In the genomic region with DNA sequence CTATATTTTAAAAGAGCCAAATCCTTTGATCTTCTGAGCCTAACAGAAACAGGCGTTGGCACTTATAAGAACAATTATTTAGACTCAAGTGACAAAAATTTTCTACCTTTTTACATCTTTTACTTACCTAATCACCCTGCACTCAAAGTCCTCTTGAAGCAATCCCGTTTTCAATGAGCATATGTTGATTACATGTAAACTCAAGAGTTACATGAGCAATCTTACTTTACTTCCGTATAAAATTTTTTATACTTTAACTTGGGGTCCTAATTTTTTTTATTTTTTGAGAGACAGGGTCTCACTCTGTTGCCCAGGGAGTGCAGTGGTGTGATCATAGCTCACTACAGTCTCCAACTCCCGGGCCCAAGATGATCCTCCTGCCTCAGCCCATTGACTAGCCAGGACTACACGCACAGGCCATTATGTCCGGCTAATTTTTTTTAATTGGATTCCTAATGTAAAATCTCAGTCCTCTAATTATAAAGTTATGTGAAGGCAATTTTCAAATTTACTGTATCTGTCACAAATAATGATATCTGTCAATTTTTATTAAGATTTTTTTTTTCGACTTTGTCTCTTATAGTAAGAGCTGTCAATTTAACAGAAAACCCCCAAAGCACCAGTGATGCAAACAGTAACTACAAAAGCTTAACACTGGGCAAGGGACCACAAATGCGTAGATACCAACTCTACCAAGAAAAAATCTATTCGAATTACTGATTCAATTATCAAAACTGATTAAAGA, we compare ENCODE assay signal across 8 cellular contexts. TPM values are rescaled to one million over a fixed set of nuclear protein-coding genes. Genes with fewer than 3 reads are reported as not detected.
DNase-seq lines count a peak whose midpoint lies in the region; ATAC-seq and TF ChIP-seq lines count a peak whose summit lies in the region.

No MANE protein-coding gene starts in this region.

- no peaks in the 10 kb centered on the region for H3K9me3 ChIP-seq in CD4-positive, CD25-positive, alpha-beta regulatory T cell (ENCODE audit: control insufficient read depth in 2 of 2, low read length in 2 of 2)

- peaks cover 26% of the 10 kb centered on the region for H3K27me3 Mint-ChIP-seq in CD4-positive, CD25-positive, alpha-beta regulatory T cell
- H3K27me3 Mint-ChIP-seq in neural crest cell (ENCODE audit: low read depth): peaks cover 14% of the 10 kb centered on the region

- no peak for DNase-seq in CD4-positive, CD25-positive, alpha-beta regulatory T cell
- DNase-seq in NCI-H69 (lab: John Stamatoyannopoulos, UW) (peak; percentile 13), dorsolateral prefrontal cortex (no peak), neural crest cell (ENCODE audit: low read depth, low spot score) (no peak), germinal center (ENCODE audit: low spot score) (no peak), LoVo (ENCODE audit: low spot score) (no peak), RPMI8226 (no peak)

- H3K4me3 Mint-ChIP-seq in CD4-positive, CD25-positive, alpha-beta regulatory T cell: peak overlapping the region; percentile 97 to 99 (median 98)
- peak overlapping the region; percentile 97 for H3K4me3 Mint-ChIP-seq in neural crest cell

- intact Hi-C loops in dorsolateral prefrontal cortex (cut with DNase I): no loop called here

- TF ChIP-seq CTCF in dorsolateral prefrontal cortex (IDR thresholded peaks at IDR 0.05 in 54 of 56, conservative IDR thresholded peaks at IDR 0.05 in 2 of 56; ENCODE audit: low read depth in 1 of 56, partially characterized antibody in 56 of 56) (peak in 1 of 56 donors; percentile 3), neural crest cell (conservative IDR thresholded peaks at IDR 0.05) (no peak)

- peaks cover 16% of the 10 kb centered on the region for H3K36me3 ChIP-seq in CD4-positive, CD25-positive, alpha-beta regulatory T cell (ENCODE audit: control insufficient read depth, insufficient read depth, low read length)

- H3K4me1 Mint-ChIP-seq in CD4-positive, CD25-positive, alpha-beta regulatory T cell: peaks cover 33 to 77% (median 63%) of the 10 kb centered on the region in 4 donors
- H3K4me1 Mint-ChIP-seq in neural crest cell: peaks cover 89% of the 10 kb centered on the region

- H3K4me1 ChIP-seq in CD4-positive, CD25-positive, alpha-beta regulatory T cell (ENCODE audit: control insufficient read depth, insufficient read depth, low read length, poor library complexity, severe bottlenecking): peaks cover 55% of the 10 kb centered on the region

- H3K9me3 Mint-ChIP-seq in CD4-positive, CD25-positive, alpha-beta regulatory T cell: no peaks in the 10 kb centered on the region
- H3K9me3 Mint-ChIP-seq in neural crest cell: no peaks in the 10 kb centered on the region

- peak overlapping the region; percentile 100 for H3K27ac ChIP-seq in CD4-positive, CD25-positive, alpha-beta regulatory T cell (ENCODE audit: insufficient read depth, low read length, poor library complexity, severe bottlenecking)
- peak overlapping the region; percentile 1 to 100 (median 99) for H3K27ac ChIP-seq in dorsolateral prefrontal cortex

- no peaks in the 10 kb centered on the region for H3K27me3 ChIP-seq in CD4-positive, CD25-positive, alpha-beta regulatory T cell (ENCODE audit: control insufficient read depth, insufficient read depth, low read length)
- no peaks in the 10 kb centered on the region for H3K27me3 ChIP-seq in dorsolateral prefrontal cortex

- H3K27ac Mint-ChIP-seq in CD4-positive, CD25-positive, alpha-beta regulatory T cell: peak overlapping the region; percentile 94 to 100 (median 98)
- H3K27ac Mint-ChIP-seq in neural crest cell (ENCODE audit: unreplicated experiment): no peak overlapping the region

- peak overlapping the region; percentile 98 for H3K4me3 ChIP-seq in CD4-positive, CD25-positive, alpha-beta regulatory T cell (ENCODE audit: low read depth, low read length)
- peak overlapping the region; percentile 70 to 100 (median 95) for H3K4me3 ChIP-seq in dorsolateral prefrontal cortex

- ATAC-seq in CD4-positive, CD25-positive, alpha-beta regulatory T cell (ENCODE audit: low read depth in 2 of 2): no peak
- no peak for ATAC-seq in GM21423 (IDR thresholded peaks at IDR 0.05; ENCODE audit: unreplicated experiment)

- H3K36me3 Mint-ChIP-seq in CD4-positive, CD25-positive, alpha-beta regulatory T cell: peaks cover 20% of the 10 kb centered on the region
- peaks cover 7% of the 10 kb centered on the region for H3K36me3 Mint-ChIP-seq in neural crest cell (ENCODE audit: low read depth)

RNA-seq across cellular contexts. Expression of gene CALM2, which starts 2.2 kb away (rescaled TPM):
- 211 TPM for total RNA-seq in CD4-positive, CD25-positive, alpha-beta regulatory T cell
- polyA plus RNA-seq in CD4-positive, CD25-positive, alpha-beta regulatory T cell: 100 to 1,000 TPM; 890 to 977 (median 944) TPM
- 1,000 to 10,000 TPM in 105 of 120 experiments, 100 to 1,000 TPM in 15; 591 to 1,720 (median 1,301) TPM for total RNA-seq in dorsolateral prefrontal cortex
- 510 and 519 TPM in 2 replicates for total RNA-seq in neural crest cell

RNA-seq across cellular contexts. Expression of gene STPG4, which starts 19.1 kb away (rescaled TPM):
- 0.32 TPM for total RNA-seq in CD4-positive, CD25-positive, alpha-beta regulatory T cell
- polyA plus RNA-seq in CD4-positive, CD25-positive, alpha-beta regulatory T cell: not detected
- total RNA-seq in dorsolateral prefrontal cortex (1 to 10 TPM in 42 of 120 experiments, under 1 TPM in 47, not detected in 31; 0.29 to 2.8 (median 0.96) TPM), neural crest cell (0.26 and 0.34 TPM in 2 replicates)
